In genomic region chr13:24727731-24728601, GRCh38 we compare ENCODE assay signal across 8 cellular contexts. TPM values are rescaled to one million over a fixed set of nuclear protein-coding genes. Genes with fewer than 3 reads are reported as not detected.
A peak's percentile ranks its signal among the peaks of the same experiment; 100 is the strongest.
DNase-seq lines count a peak whose midpoint lies in the region; ATAC-seq, FAIRE-seq and TF ChIP-seq lines count a peak whose summit lies in the region.

No MANE protein-coding gene starts in this region.

- POLR2A ChIA-PET in GM12878 (lab: Charles Lee) = no interaction called here

- no peaks in the 10 kb centered on the region for H3K36me3 Mint-ChIP-seq in T-helper 2 cell treated with Interferon-gamma antibody and Interleukin-4, amounts not matched to agents 5 μg/mL and 100 μg/mL, for 36 hours (ENCODE audit: low read depth)

- no peak overlapping the region for H3K4me3 Mint-ChIP-seq in T-helper 2 cell treated with Interferon-gamma antibody and Interleukin-4, amounts not matched to agents 5 μg/mL and 100 μg/mL, for 36 hours

- H3K9ac ChIP-seq in GM12878 (ENCODE audit: control insufficient read depth, insufficient read depth, low read length) = no peak overlapping the region

- no peaks in the 10 kb centered on the region for H3K79me2 ChIP-seq in GM12878 (ENCODE audit: control insufficient read depth, insufficient read depth, low read length)

- peaks cover 9% of the 10 kb centered on the region; the same call in 1 of the 2 replicates for H3K4me1 ChIP-seq in GM12878 (ENCODE audit: control insufficient read depth, insufficient read depth, low read length)

- in situ Hi-C loops in GM12878 (cut with MboI) = loop anchor here (5.0 kb wide), 1 partner anchor 151 kb away; no protein-coding TSS in a partner anchor

- H3K27me3 Mint-ChIP-seq in T-helper 2 cell treated with Interferon-gamma antibody and Interleukin-4, amounts not matched to agents 5 μg/mL and 100 μg/mL, for 36 hours (ENCODE audit: low read depth) = peaks cover 21% of the 10 kb centered on the region

- CTCF ChIA-PET in GM12878 (lab: Yijun Ruan, JAX) = interaction anchor here (0.6 to 4.0 kb wide), 19 partner anchors 11 to 676 kb away, joined by 3 to 43 read pairs (median 4); no protein-coding TSS in a partner anchor

- no TSS peak for BruUV-seq in GM12878 (replicated peaks; lab: Mats Ljungman, UMichigan)

- WGBS in GM12878 (ENCODE audit: insufficient coverage, insufficient replicate concordance, low lambda C conversion rate, missing lambda C conversion rate) = 57% methylated on average over 21 of the region's 24 CpGs

- no peak for FAIRE-seq in GM12878 (lab: Jason Lieb, UNC)

- H3K9me3 Mint-ChIP-seq in T-helper 2 cell treated with Interferon-gamma antibody and Interleukin-4, amounts not matched to agents 5 μg/mL and 100 μg/mL, for 36 hours = no peaks in the 10 kb centered on the region

- TF ChIP-seq CTCF in GM12878 (IDR thresholded peaks at IDR 0.05 in 2 of 3, conservative IDR thresholded peaks at IDR 0.05 in 1 of 3; ENCODE audit: control insufficient read depth in 2 of 3, extremely low read depth in 1 of 3, insufficient read depth in 1 of 3, low read depth in 3 of 3, low read length in 3 of 3) = peak; percentile 76 to 83 (median 83)

- no peak overlapping the region for H3K27ac Mint-ChIP-seq in T-helper 2 cell treated with Interferon-gamma antibody and Interleukin-4, amounts not matched to agents 5 μg/mL and 100 μg/mL, for 36 hours

- TF ChIP-seq RAD21 in GM12878 (IDR thresholded peaks at IDR 0.05; ENCODE audit: insufficient read depth, low read depth, low read length) = peak; percentile 94

- no peaks in the 10 kb centered on the region for H3K36me3 ChIP-seq in GM12878 (ENCODE audit: control insufficient read depth in 2 of 2, insufficient read depth in 2 of 2, low read length in 1 of 2)

- no peak for TF ChIP-seq POLR2A in GM12878 (IDR thresholded peaks at IDR 0.05; ENCODE audit: low read depth, low read length)

- peak; percentile 8 to 52 (median 46) for DNase-seq in activated CD4-positive, CD25-positive, alpha-beta regulatory T cell (lab: John Stamatoyannopoulos, UW)
- no peak for DNase-seq in activated CD4-positive, CD25-positive, alpha-beta regulatory T cell treated with anti-CD3 and anti-CD28 coated beads, Interleukin-2, amount 50 U/mL, for 72 hours
- DNase-seq in NCI-H1694 (lab: John Stamatoyannopoulos, UW) (peak; percentile 53), GM12878 (ENCODE audit: low read depth, low spot score) (peak; percentile 43), iPS-NIHi11 (ENCODE audit: low spot score) (peak; percentile 86)
- peak; percentile 59 for DNase-seq in T-helper 2 cell treated with Interferon-gamma antibody and Interleukin-4, amounts not matched to agents 5 μg/mL and 100 μg/mL, for 36 hours (ENCODE audit: low spot score)
- DNase-seq in stimulated activated CD4-positive, alpha-beta T cell treated with anti-CD3 and anti-CD28 coated beads, Interleukin-15, amount 100 ng/mL, for 24 hours = peak; percentile 75

- intact Hi-C loops in GM12878 (cut with micrococcal nuclease; ENCODE audit: unreplicated experiment) = loop anchor here (1.0 to 2.0 kb wide), 3 partner anchors 34 to 147 kb away; no protein-coding TSS in a partner anchor

- no peak overlapping the region for H2AFZ ChIP-seq in GM12878 (ENCODE audit: control insufficient read depth, low read depth, low read length)

- RAD21 ChIA-PET in GM12878 (lab: Charles Lee; ENCODE audit: unreplicated experiment) = interaction anchor here (0.7 to 2.1 kb wide), 8 partner anchors 13 to 240 kb away, joined by 3 to 7 read pairs (median 4); no protein-coding TSS in a partner anchor

- no peak overlapping the region for H3K4me3 ChIP-seq in GM12878

- ATAC-seq in HG02870 (IDR thresholded peaks at IDR 0.05; ENCODE audit: unreplicated experiment) = peak; percentile 66
- ATAC-seq in GM12878 = peak; percentile 93

- peaks cover 5% of the 10 kb centered on the region for H3K4me1 Mint-ChIP-seq in T-helper 2 cell treated with Interferon-gamma antibody and Interleukin-4, amounts not matched to agents 5 μg/mL and 100 μg/mL, for 36 hours (ENCODE audit: low read depth)

- H3K27me3 ChIP-seq in GM12878 (replicated peaks in 1 of 2; ENCODE audit: control insufficient read depth in 2 of 2, insufficient read depth in 2 of 2, low read length in 1 of 2) = peaks cover 0 to 3% of the 10 kb centered on the region in 2 experiments; a peak in 1 of 4 replicates

- peaks cover 2% of the 10 kb centered on the region; the same call in 2 of the 3 replicates for H3K9me3 ChIP-seq in GM12878 (replicated peaks; ENCODE audit: control insufficient read depth, insufficient read depth, low read length)

- H4K20me1 ChIP-seq in GM12878 (ENCODE audit: control insufficient read depth, insufficient read depth) = no peaks in the 10 kb centered on the region

- H3K27ac ChIP-seq in GM12878 (ENCODE audit: control insufficient read depth, insufficient read depth) = no peak overlapping the region

- no peak for TF ChIP-seq EP300 in GM12878 (IDR thresholded peaks at IDR 0.05; ENCODE audit: borderline replicate concordance in 1 of 2, control insufficient read depth in 1 of 2, low read depth in 2 of 2, low read length in 2 of 2)

- H3K4me2 ChIP-seq in GM12878 (ENCODE audit: control insufficient read depth, insufficient read depth) = no peak overlapping the region

- SMC1A ChIA-PET in GM12878 (lab: Charles Lee; ENCODE audit: uncharacterized antibody, unreplicated experiment) = interaction anchor here (0.5 to 2.6 kb wide), 5 partner anchors 25 to 1736 kb away, joined by 3 to 12 read pairs (median 4); no protein-coding TSS in a partner anchor

TF ChIP-seq in GM12878, 131 proteins besides CTCF, POLR2A, EP300 and RAD21:
- TF ChIP-seq FOXM1 (IDR thresholded peaks at IDR 0.05; ENCODE audit: low read depth, low read length) (peak; percentile 50; the same call in 1 of the 2 replicates), ZNF384 (IDR thresholded peaks at IDR 0.05; ENCODE audit: borderline replicate concordance, low read depth, low read length) (peak; percentile 97), YY1 (IDR thresholded peaks at IDR 0.05; ENCODE audit: low read depth, low read length) (peak; percentile 81), RUNX3 (IDR thresholded peaks at IDR 0.05; ENCODE audit: low read length) (peak; percentile 54; the same call in 1 of the 2 replicates), LARP7 (IDR thresholded peaks at IDR 0.05) (no peak), SMC3 (IDR thresholded peaks at IDR 0.05; ENCODE audit: borderline replicate concordance, low read length) (peak; percentile 81)

RNA-seq across cellular contexts. Expression of gene RNF17, which starts 36.0 kb away (rescaled TPM):
- total RNA-seq in GM12878 (2013; cell fraction: nucleolus; rRNA removed) = not detected in 2 replicates
- total RNA-seq in GM12878 (2014; rRNA removed) (not detected in 2 replicates), GM12878 (2014; rRNA removed; fragmentation: Illumina TruSeq; extraction: Trizol) (not detected in 2 replicates), GM12878 (2021) (not detected in 2 replicates)
- polyA plus RNA-seq in GM12878 (2011; ENCODE audit: low read depth) = not detected
- polyA plus RNA-seq in GM12878 (2011; rRNA removed) (not detected in 2 replicates), GM12878 (2014; fragmentation: Illumina TruSeq; extraction: Trizol) (not detected in 2 replicates), GM12878 (2014; fragmentation: Nextera tagmentation; extraction: Ambion mirVana) (not detected), GM12878 (2014; rRNA removed) (not detected in 2 replicates), GM12878 (2016; fragmentation: Nextera tagmentation; extraction: Ambion mirVana) (not detected)
- polyA plus RNA-seq in GM12878 (2011; cell fraction: cytosol; rRNA removed) = not detected in 2 replicates
- polyA plus RNA-seq in GM12878 (2011; cell fraction: nucleus; rRNA removed) = not detected in 2 replicates
- not detected in 2 replicates for polyA plus RNA-seq in GM12878 (2012)
- polyA minus RNA-seq in GM12878 (2011; rRNA and poly(A)+ RNA removed) = not detected in 2 replicates
- polyA minus RNA-seq in GM12878 (2011; cell fraction: cytosol; rRNA and poly(A)+ RNA removed) = not detected in 2 replicates
- not detected in 2 replicates for polyA minus RNA-seq in GM12878 (2011; cell fraction: nucleus; rRNA and poly(A)+ RNA removed)

RNA-seq across cellular contexts. Expression of gene ATP12A, which starts 47.8 kb away (rescaled TPM):
- total RNA-seq in GM12878 (2013; cell fraction: nucleolus; rRNA removed) = 0.10 TPM in 1 of 2 replicates, not detected in the other
- total RNA-seq in GM12878 (2014; rRNA removed) (0.06 TPM in 1 of 2 replicates, not detected in the other), GM12878 (2014; rRNA removed; fragmentation: Illumina TruSeq; extraction: Trizol) (0.05 TPM in 1 of 2 replicates, not detected in the other), GM12878 (2021) (not detected in 2 replicates)
- polyA plus RNA-seq in GM12878 (2011; ENCODE audit: low read depth) = not detected
- polyA plus RNA-seq in GM12878 (2011; rRNA removed) (not detected in 2 replicates), GM12878 (2014; fragmentation: Illumina TruSeq; extraction: Trizol) (0.03 and 0.06 TPM in 2 replicates), GM12878 (2014; fragmentation: Nextera tagmentation; extraction: Ambion mirVana) (under 1 TPM; 0.02 to 0.08 TPM), GM12878 (2014; rRNA removed) (not detected in 2 replicates), GM12878 (2016; fragmentation: Nextera tagmentation; extraction: Ambion mirVana) (not detected)
- 0.01 TPM in 1 of 2 replicates, not detected in the other for polyA plus RNA-seq in GM12878 (2011; cell fraction: cytosol; rRNA removed)
- not detected in 2 replicates for polyA plus RNA-seq in GM12878 (2011; cell fraction: nucleus; rRNA removed)
- 0.03 TPM in 1 of 2 replicates, not detected in the other for polyA plus RNA-seq in GM12878 (2012)
- polyA minus RNA-seq in GM12878 (2011; rRNA and poly(A)+ RNA removed) = not detected in 2 replicates
- polyA minus RNA-seq in GM12878 (2011; cell fraction: cytosol; rRNA and poly(A)+ RNA removed) = not detected in 2 replicates
- polyA minus RNA-seq in GM12878 (2011; cell fraction: nucleus; rRNA and poly(A)+ RNA removed) = not detected in 2 replicates
